ENCODE assay signal across 8 cellular contexts in the genomic region with DNA sequence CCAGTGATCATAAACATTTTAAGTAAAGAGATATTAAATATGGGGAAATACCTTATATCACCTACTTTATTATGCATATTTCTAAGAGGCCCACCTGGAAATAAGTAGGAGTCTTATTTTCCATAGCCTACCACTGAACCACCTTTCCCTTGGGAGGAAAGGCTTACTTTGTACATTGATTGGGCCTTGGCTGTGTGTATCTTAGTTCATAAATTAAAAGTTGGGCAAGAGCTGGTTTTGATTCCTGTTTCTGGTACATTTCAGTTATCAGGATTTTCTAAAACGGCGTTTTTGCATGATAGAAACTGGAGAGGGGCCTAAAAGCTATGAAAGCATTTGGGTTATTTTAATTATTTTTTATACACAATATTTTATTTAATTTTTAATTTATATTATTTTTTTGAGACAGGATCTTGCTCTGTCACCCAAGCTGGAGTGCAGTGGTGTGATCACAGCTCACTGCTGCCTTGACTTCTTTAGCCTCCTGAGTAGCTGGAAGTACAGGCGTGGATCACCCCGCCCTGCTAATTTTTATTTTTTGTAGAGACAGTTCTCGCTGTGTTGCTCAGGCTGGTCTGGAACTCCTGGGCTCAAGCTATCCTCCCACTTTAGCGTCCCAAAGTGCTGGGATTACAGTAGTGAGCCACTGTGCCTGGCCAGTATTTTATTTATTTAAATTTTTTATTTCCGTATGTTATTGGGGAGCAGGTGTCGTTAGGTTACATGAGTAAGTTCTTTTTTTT. TPM values are rescaled to one million over a fixed set of nuclear protein-coding genes. Genes with fewer than 3 reads are reported as not detected.
DNase-seq lines count a peak whose midpoint lies in the region; ATAC-seq and TF ChIP-seq lines count a peak whose summit lies in the region.

No MANE protein-coding gene starts in this region.

- H3K27ac Mint-ChIP-seq in glutamatergic neuron (ENCODE audit: unreplicated experiment), result no peak overlapping the region

- intact Hi-C loops in HCT116 (cut with micrococcal nuclease), result loop anchor here (5.0 kb wide), 1 partner anchor 126 kb away; a partner anchor contains a TSS
- intact Hi-C loops in Panc1 (cut with micrococcal nuclease; ENCODE audit: unreplicated experiment), result no loop called here

- H3K4me3 ChIP-seq in ACC112 (ENCODE audit: low read depth, low read length), result peak overlapping the region; percentile 84
- no peak overlapping the region for H3K4me3 ChIP-seq in HCT116 (replicated peaks in 1 of 2; ENCODE audit: low read depth in 1 of 2, low read length in 2 of 2)
- peak overlapping the region; percentile 12 to 76; a peak in 3 of 4 replicates for H3K4me3 ChIP-seq in Panc1 (ENCODE audit: low read depth in 2 of 2, low read length in 2 of 2)
- no peak overlapping the region for H3K4me3 ChIP-seq in effector memory CD4-positive, alpha-beta T cell (ENCODE audit: insufficient read depth, low read depth, low read length, poor library complexity, severe bottlenecking)

- H3K9me3 Mint-ChIP-seq in glutamatergic neuron (ENCODE audit: unreplicated experiment), result peaks cover 20% of the 10 kb centered on the region

- no peaks in the 10 kb centered on the region for H3K9me2 ChIP-seq in HCT116 (ENCODE audit: insufficient read depth)

- peaks cover 29% of the 10 kb centered on the region for H3K4me1 Mint-ChIP-seq in glutamatergic neuron (ENCODE audit: low read depth, unreplicated experiment)

- CTCF ChIA-PET in HCT116 (lab: Charles Lee) (no interaction called here), Panc1 (lab: Charles Lee) (interaction anchor here (0.8 kb wide), 1 partner anchor 67 kb away, joined by 3 read pairs; a partner anchor contains a TSS)

- H3K27ac ChIP-seq in ACC112 (ENCODE audit: low read depth, low read length) (no peak overlapping the region), HCT116 (ENCODE audit: low read depth, low read length) (no peak overlapping the region), Panc1 (ENCODE audit: low read length) (peak overlapping the region; percentile 36; the same call in 1 of the 2 replicates)
- H3K27ac ChIP-seq in effector memory CD4-positive, alpha-beta T cell (ENCODE audit: insufficient read depth, low read length, poor library complexity, severe bottlenecking), result no peak overlapping the region

- POLR2A ChIA-PET in HCT116 (lab: Charles Lee) (interaction anchor here (0.7 kb wide), 1 partner anchor 14 kb away, joined by 4 read pairs; no protein-coding TSS in a partner anchor), Panc1 (lab: Charles Lee) (no interaction called here)

- in situ Hi-C loops in Panc1 (cut with HindIII; ENCODE audit: low pct_unique_long_range_greater_than_20kb, low sequenced_read_pairs), result no loop called here

- TF ChIP-seq POLR2A in HCT116 (IDR thresholded peaks at IDR 0.05; ENCODE audit: borderline replicate concordance, extremely low read depth, insufficient read depth, insufficient read length), result no peak

- H4K20me1 ChIP-seq in HCT116 (ENCODE audit: insufficient read depth), result peaks cover 34% of the 10 kb centered on the region; the same call in 1 of the 2 replicates

- no peak for TF ChIP-seq CTCF in HCT116 (IDR thresholded peaks at IDR 0.05 in 2 of 3, conservative IDR thresholded peaks at IDR 0.05 in 1 of 3; ENCODE audit: borderline replicate concordance in 1 of 3, insufficient read depth in 1 of 3, low read depth in 2 of 3, low read length in 2 of 3)
- TF ChIP-seq CTCF in Panc1 (IDR thresholded peaks at IDR 0.05), result no peak
- TF ChIP-seq CTCF in glutamatergic neuron (IDR thresholded peaks at IDR 0.05; ENCODE audit: partially characterized antibody, unreplicated experiment), result no peak

- H3K36me3 Mint-ChIP-seq in glutamatergic neuron (ENCODE audit: unreplicated experiment), result no peaks in the 10 kb centered on the region

- ATAC-seq in HCT116 (no peak), Panc1 (no peak), HG03159 (IDR thresholded peaks at IDR 0.05; ENCODE audit: unreplicated experiment) (no peak), GM18873 (IDR thresholded peaks at IDR 0.05; ENCODE audit: low FRiP score, unreplicated experiment) (no peak)

- H3K27me3 ChIP-seq in ACC112 (ENCODE audit: insufficient read depth, low read length) (no peaks in the 10 kb centered on the region), HCT116 (ENCODE audit: insufficient read depth, low read length) (no peaks in the 10 kb centered on the region), Panc1 (ENCODE audit: control insufficient read depth, insufficient read depth, low read length) (no peaks in the 10 kb centered on the region)
- H3K27me3 ChIP-seq in effector memory CD4-positive, alpha-beta T cell (replicated peaks; ENCODE audit: control insufficient read depth, insufficient read depth, low read length, poor library complexity, severe bottlenecking), result no peaks in the 10 kb centered on the region

- H3K4me1 ChIP-seq in ACC112 (ENCODE audit: control insufficient read depth, insufficient read depth, low read length, unreplicated experiment) (peaks cover 19% of the 10 kb centered on the region), HCT116 (ENCODE audit: control insufficient read depth in 1 of 2, insufficient read depth in 2 of 2, low read length in 2 of 2) (peaks cover 0 to 25% of the 10 kb centered on the region in 2 experiments; a peak in 3 of 4 replicates), Panc1 (ENCODE audit: control insufficient read depth, insufficient read depth, low read length) (peaks cover 27% of the 10 kb centered on the region)
- peaks cover 11% of the 10 kb centered on the region for H3K4me1 ChIP-seq in effector memory CD4-positive, alpha-beta T cell (ENCODE audit: control insufficient read depth, insufficient read depth, low read length, poor library complexity, severe bottlenecking)

- BruUV-seq in HCT116 (replicated peaks; lab: Mats Ljungman, UMichigan) (no TSS peak), Panc1 (replicated peaks; lab: Mats Ljungman, UMichigan) (no TSS peak)

- peak overlapping the region; percentile 96 for H3K4me3 Mint-ChIP-seq in glutamatergic neuron (ENCODE audit: unreplicated experiment)

- DNase-seq in HCT116 (ENCODE audit: low read depth, low spot score) (no peak), Panc1 (ENCODE audit: low read depth, low spot score) (no peak), glutamatergic neuron (no peak), iPS-NIHi7 (ENCODE audit: extremely low spot score) (no peak)
- no peak for DNase-seq in effector memory CD4-positive, alpha-beta T cell

- RAD21 ChIA-PET in HCT116 (lab: Charles Lee; ENCODE audit: low non-redundant PET in 1 of 2, low total read pairs in 2 of 2, uncharacterized antibody in 2 of 2, unreplicated experiment in 2 of 2), result no interaction called here

- peaks cover 10% of the 10 kb centered on the region for H3K27me3 Mint-ChIP-seq in glutamatergic neuron (ENCODE audit: unreplicated experiment)

- H3K79me2 ChIP-seq in ACC112 (ENCODE audit: control insufficient read depth, insufficient read depth, low read length, unreplicated experiment), result peaks cover 74% of the 10 kb centered on the region
- peaks cover 75% of the 10 kb centered on the region for H3K79me2 ChIP-seq in HCT116 (ENCODE audit: insufficient read depth, low read length)

- no peak for TF ChIP-seq RAD21 in HCT116 (IDR thresholded peaks at IDR 0.05; ENCODE audit: low read depth)

- H3K36me3 ChIP-seq in ACC112 (ENCODE audit: insufficient read depth, low read length) (no peaks in the 10 kb centered on the region), HCT116 (ENCODE audit: control insufficient read depth in 1 of 2, insufficient read depth in 2 of 2, low read length in 2 of 2) (no peaks in the 10 kb centered on the region), Panc1 (ENCODE audit: control insufficient read depth, insufficient read depth, low read length) (no peaks in the 10 kb centered on the region; the same call in 1 of the 2 replicates)
- no peaks in the 10 kb centered on the region for H3K36me3 ChIP-seq in effector memory CD4-positive, alpha-beta T cell (ENCODE audit: control insufficient read depth, insufficient read depth, low read length)

- peak overlapping the region; percentile 91; the same call in 1 of the 2 replicates for H3K4me2 ChIP-seq in HCT116 (ENCODE audit: low read length)

- H2AFZ ChIP-seq in ACC112 (ENCODE audit: low read length, unreplicated experiment) (no peak overlapping the region), HCT116 (ENCODE audit: low read depth, low read length, poor library complexity, severe bottlenecking) (no peak overlapping the region)

- no peak overlapping the region; the same call in 1 of the 2 replicates for H3K9ac ChIP-seq in HCT116 (ENCODE audit: low read length)

- H3K9me3 ChIP-seq in HCT116 (ENCODE audit: control insufficient read depth in 1 of 2, insufficient read depth in 1 of 2, low read depth in 1 of 2, low read length in 2 of 2) (no peaks in the 10 kb centered on the region), Panc1 (ENCODE audit: control insufficient read depth, insufficient read depth, low read depth, low read length) (no peaks in the 10 kb centered on the region)
- no peaks in the 10 kb centered on the region for H3K9me3 ChIP-seq in effector memory CD4-positive, alpha-beta T cell (ENCODE audit: control insufficient read depth, low read length)

TF ChIP-seq in HCT116, 20 proteins besides CTCF, POLR2A, EP300 and RAD21:
- TF ChIP-seq, protein P1, sequence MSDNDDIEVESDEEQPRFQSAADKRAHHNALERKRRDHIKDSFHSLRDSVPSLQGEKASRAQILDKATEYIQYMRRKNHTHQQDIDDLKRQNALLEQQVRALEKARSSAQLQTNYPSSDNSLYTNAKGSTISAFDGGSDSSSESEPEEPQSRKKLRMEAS (IDR thresholded peaks at IDR 0.05), result no peak
- TF ChIP-seq POLR2AphosphoS5 (IDR thresholded peaks at IDR 0.05; ENCODE audit: low read depth, low read length), result no peak
- no peak for TF ChIP-seq EZH2 (IDR thresholded peaks at IDR 0.05)

RNA-seq across cellular contexts. Expression of a gene that starts 2.6 kb away (rescaled TPM):
- total RNA-seq in HCT116 (2021; ENCODE audit: unreplicated experiment), result 119 TPM
- polyA plus RNA-seq in HCT116 (2012), result 51.3 and 71.1 TPM in 2 replicates
- total RNA-seq in Panc1 (2021; ENCODE audit: unreplicated experiment), result 137 TPM
- 59.2 TPM for polyA plus RNA-seq in Panc1 (2012; ENCODE audit: insufficient read length)
- total RNA-seq in glutamatergic neuron (ENCODE audit: unreplicated experiment), result 82.3 TPM

RNA-seq across cellular contexts. Expression of a gene that starts 18.8 kb away (rescaled TPM):
- total RNA-seq in HCT116 (2021; ENCODE audit: unreplicated experiment) (23.3 TPM), Panc1 (2021; ENCODE audit: unreplicated experiment) (27.2 TPM), glutamatergic neuron (ENCODE audit: unreplicated experiment) (19.7 TPM)
- polyA plus RNA-seq in HCT116 (2012), result 11.8 and 13.4 TPM in 2 replicates
- polyA plus RNA-seq in Panc1 (2012; ENCODE audit: insufficient read length), result 13.7 TPM

Comparison
In these comparisons a context has a peak if more than half of its experiments do, and no peak if none do; other contexts are left out.
1. H3K4me3 ChIP-seq: peak in ACC112 (single experiment) and Panc1 (2 of 2); none in HCT116 (0 of 2) and effector memory CD4-positive, alpha-beta T cell (single experiment).